8 cellular contexts compared by ENCODE assay signal in the genomic region with DNA sequence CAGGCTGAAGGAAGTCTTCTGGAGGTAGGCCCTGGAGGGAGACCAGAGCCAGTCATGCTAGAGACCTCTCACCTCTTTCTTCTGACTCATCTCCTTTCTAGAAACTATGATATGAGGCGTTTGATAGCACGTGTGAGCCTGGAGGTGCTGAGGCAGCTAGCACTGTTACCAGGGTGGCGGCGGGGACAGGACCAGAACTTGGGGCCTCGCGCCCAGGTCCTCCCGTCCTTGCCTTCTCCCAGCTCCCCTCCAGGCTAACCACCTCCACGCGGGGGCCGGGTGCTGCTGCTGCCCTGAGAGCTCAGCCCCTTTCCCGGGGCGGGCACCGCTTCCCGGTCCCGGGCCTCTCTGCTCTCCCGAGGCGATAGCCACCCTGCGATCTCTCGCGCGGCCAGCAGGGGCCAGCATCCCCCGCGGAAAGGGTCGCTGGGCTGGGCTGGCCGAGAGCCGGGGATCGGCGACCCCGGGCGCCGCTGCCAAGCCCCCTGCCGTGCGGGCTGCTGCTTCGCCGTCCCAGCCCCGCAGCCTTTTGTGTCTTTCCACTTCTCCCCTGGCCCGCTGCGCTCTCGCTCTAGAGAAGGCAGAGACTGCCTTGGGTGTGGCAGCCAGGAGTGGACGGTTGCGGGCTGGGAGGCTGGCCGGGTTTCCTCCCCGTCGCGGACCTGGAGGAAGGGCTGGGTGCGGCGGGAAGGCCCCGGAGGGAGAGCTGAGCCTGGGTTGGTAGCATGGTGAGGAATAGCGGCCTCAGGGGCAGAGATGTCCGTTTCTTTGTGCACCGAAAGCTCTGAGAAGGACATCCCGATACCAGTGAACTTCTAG. TPM values are rescaled to one million over a fixed set of nuclear protein-coding genes. Genes with fewer than 3 reads are reported as not detected.
DNase-seq lines count a peak whose midpoint lies in the region; ATAC-seq and FAIRE-seq lines count a peak whose summit lies in the region.

No MANE protein-coding gene starts in this region.

- peak overlapping the region; percentile 80 for H2BK12ac ChIP-seq in neuronal stem cell (ENCODE audit: low read length)

- no peak overlapping the region for H4K8ac ChIP-seq in neuronal stem cell (ENCODE audit: low read depth, low read length)

- peak overlapping the region; percentile 25; the same call in 1 of the 2 replicates for H3K27ac ChIP-seq in SJCRH30
- no peak overlapping the region for H3K27ac ChIP-seq in neuronal stem cell (replicated peaks; ENCODE audit: low read length)
- peak overlapping the region; percentile 59 for H3K27ac ChIP-seq in substantia nigra (ENCODE audit: low read depth, low read length, poor library complexity, severe bottlenecking)

- peak overlapping the region; percentile 67 for H3K9ac ChIP-seq in neuronal stem cell (ENCODE audit: low read depth, low read length, poor library complexity)

- peak; percentile 86 for ATAC-seq in GM21529 (IDR thresholded peaks at IDR 0.05; ENCODE audit: unreplicated experiment)

- no peaks in the 10 kb centered on the region for H3K4me1 ChIP-seq in SJCRH30
- H3K4me1 ChIP-seq in neuronal stem cell (ENCODE audit: control insufficient read depth in 2 of 2, insufficient read depth in 1 of 2, low read depth in 1 of 2, low read length in 2 of 2): peaks cover 11 to 17% of the 10 kb centered on the region in 2 donors

- H3K18ac ChIP-seq in neuronal stem cell (ENCODE audit: low read length): peak overlapping the region; percentile 98

- no peaks in the 10 kb centered on the region for H3K9me3 ChIP-seq in SJCRH30 (replicated peaks)
- peaks cover 0 to 2% of the 10 kb centered on the region in 2 donors for H3K9me3 ChIP-seq in neuronal stem cell (replicated peaks in 1 of 2; ENCODE audit: control insufficient read depth in 2 of 2, insufficient read depth in 1 of 2, low read depth in 1 of 2, low read length in 2 of 2)

- no peak overlapping the region for H2AK5ac ChIP-seq in neuronal stem cell (ENCODE audit: low read depth, low read length)

- H3K14ac ChIP-seq in neuronal stem cell (ENCODE audit: low read length): peak overlapping the region; percentile 91

- peak overlapping the region; percentile 82 for H2BK15ac ChIP-seq in neuronal stem cell (ENCODE audit: low read length)

- H3K36me3 ChIP-seq in SJCRH30: no peaks in the 10 kb centered on the region
- H3K36me3 ChIP-seq in neuronal stem cell (replicated peaks in 1 of 2; ENCODE audit: control insufficient read depth in 2 of 2, insufficient read depth in 2 of 2, low read length in 2 of 2): no peaks in the 10 kb centered on the region

- DNase-seq in Daoy (ENCODE audit: low read depth): peak; percentile 79
- DNase-seq in HuH-7.5 (ENCODE audit: low spot score): peak; percentile 88
- DNase-seq in SJCRH30: peak; percentile 79 to 86
- DNase-seq in activated naive CD4-positive, alpha-beta T cell treated with Interleukin-2 at 50 U/mL for 16 hours: peak; percentile 69
- DNase-seq in frontal cortex (ENCODE audit: low spot score in 2 of 2): peak; percentile 76 to 87
- DNase-seq in neuronal stem cell (ENCODE audit: low spot score): peak; percentile 83
- DNase-seq in substantia nigra (lab: John Stamatoyannopoulos, UW): peak in 44 of 49 donors; percentile 17 to 95 (median 58)

- no peak for FAIRE-seq in frontal cortex (lab: Jason Lieb, UNC)

- H4K91ac ChIP-seq in neuronal stem cell (ENCODE audit: low read depth, low read length, poor library complexity): peak overlapping the region; percentile 81

- H2BK120ac ChIP-seq in neuronal stem cell (ENCODE audit: low read depth, low read length): peak overlapping the region; percentile 43

- H3K4me2 ChIP-seq in neuronal stem cell (ENCODE audit: insufficient read depth, low read length, poor library complexity, severe bottlenecking): peak overlapping the region; percentile 75

- no peak overlapping the region for H3K23ac ChIP-seq in neuronal stem cell (ENCODE audit: low read depth, low read length, poor library complexity)

- no peaks in the 10 kb centered on the region for H3K79me1 ChIP-seq in neuronal stem cell (ENCODE audit: low read depth, low read length)

- peak overlapping the region; percentile 4 for H2BK5ac ChIP-seq in neuronal stem cell (ENCODE audit: low read length)

- peak overlapping the region; percentile 98 for H2AFZ ChIP-seq in neuronal stem cell (ENCODE audit: low read length)

- no CpG with 5 or more reads among the region's 52 CpGs for WGBS in neuronal stem cell (ENCODE audit: extremely low coverage in 2 of 2, insufficient read length in 2 of 2, insufficient replicate concordance in 1 of 2), 2 donors

- H3K4ac ChIP-seq in neuronal stem cell (ENCODE audit: low read length): no peak overlapping the region

- peak overlapping the region; percentile 66 for H3K4me3 ChIP-seq in SJCRH30
- H3K4me3 ChIP-seq in neuronal stem cell (ENCODE audit: low read length in 2 of 2): peak overlapping the region; percentile 37 to 77

- H3K27me3 ChIP-seq in SJCRH30 (no peaks in the 10 kb centered on the region), neuronal stem cell (ENCODE audit: control insufficient read depth in 3 of 3, insufficient read depth in 3 of 3, low read depth in 1 of 3, low read length in 3 of 3) (peaks cover 0 to 11% (median 0%) of the 10 kb centered on the region in 3 experiments)

RNA-seq across cellular contexts. Expression of a gene that starts 49.1 kb away (rescaled TPM):
- total RNA-seq in Daoy (2014; rRNA removed; shearing (Covaris generic)): 1.1 and 1.4 TPM in 2 replicates
- 0.40 and 0.51 TPM in 2 replicates for total RNA-seq in SJCRH30 (2014; rRNA removed; shearing (Covaris generic))
- total RNA-seq in frontal cortex: 4.9 TPM
- 2.5 TPM for polyA plus RNA-seq in neuronal stem cell (2013, experiment 1 of 2)
- polyA plus RNA-seq in neuronal stem cell (2013, experiment 2 of 2): 2.6 TPM
